ENCODE assay signal across 22 cellular contexts in genomic region chr18:42157420-42157819, GRCh38.
"Had no signal": no experiment of that assay in that cellular context is flagged by ENCODE, and none has a peak within 500 bp of the region (broad histone marks: within the 10 kb centered on the region; RNA-seq: fewer than 3 reads in every experiment).

No MANE protein-coding gene starts in this region.

- H3K27ac Mint-ChIP-seq: activated naive CD8-positive, alpha-beta T cell; activated T-helper 2 cell treated with anti-CD3 and anti-CD28 coated beads, Interferon-gamma antibody, Interleukin-2, Interleukin-4, amounts not matched to agents 10 μg/mL and 5 μg/mL and 100 μg/mL, durations not matched to agents 14 hours and 24 hours and 36 hours; naive B cell; T-helper 17 cell had no signal

- H3K27me3 Mint-ChIP-seq: activated naive CD8-positive, alpha-beta T cell; T-helper 17 cell had no signal

- H3K4me3 Mint-ChIP-seq: activated naive CD8-positive, alpha-beta T cell; activated T-cell treated with anti-CD3 and anti-CD28 coated beads, Interleukin-2, amount 50 U/mL, for 4 hours; naive B cell; T-helper 17 cell had no signal

- H3K9me3 Mint-ChIP-seq: activated T-cell treated with anti-CD3 and anti-CD28 coated beads, Interleukin-2, amount 50 U/mL, for 4 hours; activated T-helper 2 cell treated with anti-CD3 and anti-CD28 coated beads, Interferon-gamma antibody, Interleukin-2, Interleukin-4, amounts not matched to agents 10 μg/mL and 5 μg/mL and 100 μg/mL, durations not matched to agents 14 hours and 24 hours and 36 hours had no signal

- H3K36me3 Mint-ChIP-seq: activated naive CD8-positive, alpha-beta T cell; naive B cell had no signal

- H3K27ac ChIP-seq: adrenal gland, cardiac muscle cell, lower lobe of right lung, ovary, psoas muscle, upper lobe of left lung had no signal

- H3K9me3 ChIP-seq: adrenal gland, lower lobe of right lung, ovary, psoas muscle, upper lobe of left lung had no signal

- DNase-seq: activated CD4-positive, alpha-beta T cell treated with anti-CD3 and anti-CD28 coated beads for 4 hours; activated CD4-positive, alpha-beta T cell treated with anti-CD3 and anti-CD28 coated beads, Interleukin-2, amount 50 U/mL, for 48 hours; activated CD4-positive, CD25-positive, alpha-beta regulatory T cell; activated CD8-positive, alpha-beta memory T cell treated with anti-CD3 and anti-CD28 coated beads, Interleukin-2, amount 50 U/mL, for 48 hours; activated naive CD4-positive, alpha-beta T cell; activated T-cell treated with anti-CD3 and anti-CD28 coated beads, Interleukin-2, amount 50 U/mL, for 4 hours; adrenal gland; dermis blood vessel endothelial cell; effector memory CD4-positive, alpha-beta T cell; foreskin melanocyte; kidney; lower lobe of right lung; naive B cell; ovary; psoas muscle; stimulated activated CD4-positive, alpha-beta T cell treated with anti-CD3 and anti-CD28 coated beads, Interleukin-4, amount 100 ng/mL, for 24 hours; stimulated activated naive CD8-positive, alpha-beta T cell treated with anti-CD3 and anti-CD28 coated beads, Interleukin-15, Interleukin-2, amounts not matched to agents 100 U/mL and 50 U/mL, for 24 hours; T-helper 17 cell; upper lobe of left lung had no signal

- H3K4me3 ChIP-seq: adrenal gland, cardiac muscle cell, lower lobe of right lung, ovary, psoas muscle, upper lobe of left lung had no signal

- H3K4me1 Mint-ChIP-seq: naive B cell, T-helper 17 cell had no signal

- H3K36me3 ChIP-seq: adrenal gland, cardiac muscle cell, lower lobe of right lung, ovary, upper lobe of left lung had no signal

- H3K27me3 ChIP-seq: adrenal gland, cardiac muscle cell, ovary, upper lobe of left lung had no signal
